Comparison of ENCODE assay signal across 20 cellular contexts in the genomic region with DNA sequence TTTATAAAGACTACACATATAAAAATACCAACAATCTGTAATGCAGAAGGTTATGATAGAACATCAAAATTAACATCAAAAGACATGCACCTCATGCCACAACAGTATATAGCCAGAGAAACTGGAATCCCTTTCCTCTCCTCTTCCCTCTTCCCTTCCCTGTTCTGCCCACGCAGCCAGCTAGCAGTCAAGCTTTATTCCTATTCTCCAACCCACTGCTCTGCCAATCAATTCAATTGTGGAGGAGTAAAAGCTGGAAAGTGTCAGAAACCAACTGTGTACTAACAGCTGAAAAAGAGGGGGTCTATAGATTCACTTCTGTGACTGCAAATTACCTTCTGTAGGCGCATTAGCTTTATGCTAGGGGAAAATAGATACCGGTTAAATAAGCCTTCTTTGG. TPM values are rescaled to one million over a fixed set of nuclear protein-coding genes. Genes with fewer than 3 reads are reported as not detected.
DNase-seq lines count a peak whose midpoint lies in the region; ATAC-seq, FAIRE-seq and TF ChIP-seq lines count a peak whose summit lies in the region.
"Had no signal": no experiment of that assay in that cellular context is flagged by ENCODE, and none has a peak within 500 bp of the region (broad histone marks: within the 10 kb centered on the region; RNA-seq: fewer than 3 reads in every experiment).

No MANE protein-coding gene starts in this region.

- DNase-seq in Ammon's horn (ENCODE audit: low spot score) (peak; percentile 74), keratinocyte (ENCODE audit: low read depth, low spot score) (no peak)
- no peak for DNase-seq in CD8-positive, alpha-beta T cell
- no peak for DNase-seq in activated T-helper 2 cell treated with anti-CD3 and anti-CD28 coated beads, Interferon-gamma antibody, Interleukin-2, Interleukin-4, amounts not matched to agents 10 μg/mL and 5 μg/mL and 100 μg/mL, durations not matched to agents 14 hours and 24 hours and 36 hours (ENCODE audit: low spot score)
- DNase-seq in stimulated activated CD4-positive, alpha-beta T cell treated with anti-CD3 and anti-CD28 coated beads, Interleukin-15, amount 100 ng/mL, for 24 hours: no peak
- DNase-seq: activated CD4-positive, CD25-positive, alpha-beta regulatory T cell treated with anti-CD3 and anti-CD28 coated beads, Interleukin-2, amount 50 U/mL, for 72 hours; activated CD8-positive, alpha-beta memory T cell treated with anti-CD3 and anti-CD28 coated beads for 24 hours; heart left ventricle; MG63; NCI-H1436 treated with DMSO at 0.1 percent for 48 hours; NCI-H2171; NCI-H69; pancreas; sigmoid colon; SW 1271; thyroid gland had no signal

- H3K36me3 ChIP-seq in CD8-positive, alpha-beta T cell (ENCODE audit: insufficient read depth, low read length): no peaks in the 10 kb centered on the region
- peaks cover 0 to 2% of the 10 kb centered on the region in 2 experiments for H3K36me3 ChIP-seq in keratinocyte (ENCODE audit: control insufficient read depth in 2 of 2, extremely low read depth in 1 of 2, insufficient read depth in 2 of 2, low read length in 2 of 2)
- H3K36me3 ChIP-seq: heart left ventricle, MG63, pancreas, sigmoid colon, thyroid gland had no signal

- peaks cover 2% of the 10 kb centered on the region for H3K9me3 Mint-ChIP-seq in CD8-positive, alpha-beta T cell
- peaks cover 7% of the 10 kb centered on the region for H3K9me3 Mint-ChIP-seq in activated T-helper 2 cell treated with anti-CD3 and anti-CD28 coated beads, Interferon-gamma antibody, Interleukin-2, Interleukin-4, amounts not matched to agents 10 μg/mL and 5 μg/mL and 100 μg/mL, durations not matched to agents 14 hours and 24 hours and 36 hours
- H3K9me3 Mint-ChIP-seq: activated T-helper 1 cell treated with anti-CD3 and anti-CD28 coated beads, Interleukin-12 subunit alpha, Interleukin-12 subunit beta, Interleukin-2, Interleukin-4 antibody, amounts not matched to agents 30 ng/mL and 10 ng/mL and 1 ng/mL, durations not matched to agents 14 hours and 24 hours and 36 hours had no signal

- H4K20me1 ChIP-seq in keratinocyte (ENCODE audit: control insufficient read depth, extremely low read depth, insufficient read depth, low read length): no peaks in the 10 kb centered on the region

- POLR2A ChIA-PET in CD8-positive, alpha-beta T cell (lab: Charles Lee): interaction anchor here (1.0 to 1.8 kb wide), 2 partner anchors 10 to 20 kb away, joined by 3 to 4 read pairs; no protein-coding TSS in a partner anchor

- H3K4me1 Mint-ChIP-seq in CD8-positive, alpha-beta T cell (ENCODE audit: low read depth): peaks cover 71% of the 10 kb centered on the region
- H3K4me1 Mint-ChIP-seq in activated T-helper 2 cell treated with anti-CD3 and anti-CD28 coated beads, Interferon-gamma antibody, Interleukin-2, Interleukin-4, amounts not matched to agents 10 μg/mL and 5 μg/mL and 100 μg/mL, durations not matched to agents 14 hours and 24 hours and 36 hours (ENCODE audit: low read depth): peaks cover 47% of the 10 kb centered on the region

- no peaks in the 10 kb centered on the region for H3K27me3 ChIP-seq in CD8-positive, alpha-beta T cell (ENCODE audit: insufficient read depth, low read length)
- no peaks in the 10 kb centered on the region for H3K27me3 ChIP-seq in keratinocyte (ENCODE audit: control insufficient read depth, extremely low read depth, insufficient read depth, low read length)
- H3K27me3 ChIP-seq: heart left ventricle, MG63, pancreas, sigmoid colon, thyroid gland had no signal

- peak overlapping the region; percentile 28 for H3K27ac Mint-ChIP-seq in CD8-positive, alpha-beta T cell
- H3K27ac Mint-ChIP-seq in activated T-helper 2 cell treated with anti-CD3 and anti-CD28 coated beads, Interferon-gamma antibody, Interleukin-2, Interleukin-4, amounts not matched to agents 10 μg/mL and 5 μg/mL and 100 μg/mL, durations not matched to agents 14 hours and 24 hours and 36 hours: peak overlapping the region; percentile 43

- intact Hi-C loops in CD8-positive, alpha-beta T cell (cut with DNase I, micrococcal nuclease): loop anchor here in 1 of 2 experiments (5.0 kb wide), 1 partner anchor 42 kb away; no protein-coding TSS in a partner anchor
- intact Hi-C loops in activated T-helper 2 cell treated with anti-CD3 and anti-CD28 coated beads, Interferon-gamma antibody, Interleukin-2, Interleukin-4, amounts not matched to agents 10 μg/mL and 5 μg/mL and 100 μg/mL, durations not matched to agents 14 hours and 24 hours and 36 hours (cut with micrococcal nuclease): loop anchor here (2.0 kb wide), 1 partner anchor 14 kb away; no protein-coding TSS in a partner anchor

- no peaks in the 10 kb centered on the region for H3K27me3 Mint-ChIP-seq in CD8-positive, alpha-beta T cell (ENCODE audit: low read depth)
- H3K27me3 Mint-ChIP-seq in activated T-helper 2 cell treated with anti-CD3 and anti-CD28 coated beads, Interferon-gamma antibody, Interleukin-2, Interleukin-4, amounts not matched to agents 10 μg/mL and 5 μg/mL and 100 μg/mL, durations not matched to agents 14 hours and 24 hours and 36 hours (ENCODE audit: low read depth): no peaks in the 10 kb centered on the region

- H3K4me3 Mint-ChIP-seq in CD8-positive, alpha-beta T cell: no peak overlapping the region
- no peak overlapping the region for H3K4me3 Mint-ChIP-seq in activated T-helper 2 cell treated with anti-CD3 and anti-CD28 coated beads, Interferon-gamma antibody, Interleukin-2, Interleukin-4, amounts not matched to agents 10 μg/mL and 5 μg/mL and 100 μg/mL, durations not matched to agents 14 hours and 24 hours and 36 hours (ENCODE audit: low read depth)
- H3K4me3 Mint-ChIP-seq: activated T-helper 1 cell treated with anti-CD3 and anti-CD28 coated beads, Interleukin-12 subunit alpha, Interleukin-12 subunit beta, Interleukin-2, Interleukin-4 antibody, amounts not matched to agents 30 ng/mL and 10 ng/mL and 1 ng/mL, durations not matched to agents 14 hours and 24 hours and 36 hours had no signal

- dilution Hi-C loops in keratinocyte (cut with MboI; ENCODE audit: extremely low pct_ligation_motif_present, low sequenced_read_pairs): no loop called here

- peaks cover 40% of the 10 kb centered on the region for H3K4me1 ChIP-seq in CD8-positive, alpha-beta T cell (ENCODE audit: insufficient read depth, low read length)
- H3K4me1 ChIP-seq in keratinocyte (ENCODE audit: control insufficient read depth, extremely low read depth, insufficient read depth, low read length): peaks cover 22% of the 10 kb centered on the region

- H3K36me3 Mint-ChIP-seq in CD8-positive, alpha-beta T cell: peaks cover 17% of the 10 kb centered on the region
- peaks cover 28% of the 10 kb centered on the region for H3K36me3 Mint-ChIP-seq in activated T-helper 2 cell treated with anti-CD3 and anti-CD28 coated beads, Interferon-gamma antibody, Interleukin-2, Interleukin-4, amounts not matched to agents 10 μg/mL and 5 μg/mL and 100 μg/mL, durations not matched to agents 14 hours and 24 hours and 36 hours (ENCODE audit: low read depth)

- H3K79me2 ChIP-seq in keratinocyte (ENCODE audit: control insufficient read depth, insufficient read depth, low read length): peaks cover 83% of the 10 kb centered on the region

- no peak overlapping the region for H3K27ac ChIP-seq in CD8-positive, alpha-beta T cell (ENCODE audit: low read depth, low read length)
- H3K27ac ChIP-seq in keratinocyte (ENCODE audit: control insufficient read depth, insufficient read depth, low read length): peak overlapping the region; percentile 32
- H3K27ac ChIP-seq: heart left ventricle, pancreas, sigmoid colon, thyroid gland had no signal

- no peak overlapping the region for H3K4me3 ChIP-seq in CD8-positive, alpha-beta T cell (ENCODE audit: low read depth, low read length)
- H3K4me3 ChIP-seq in keratinocyte (ENCODE audit: control insufficient read depth in 2 of 3, extremely low read depth in 1 of 3, insufficient read depth in 2 of 3, low read depth in 1 of 3, low read length in 3 of 3): peak overlapping the region in 2 of 3 experiments; percentile 2 to 48
- H3K4me3 ChIP-seq: heart left ventricle, MG63, pancreas, sigmoid colon, thyroid gland had no signal

- CTCF ChIA-PET in CD8-positive, alpha-beta T cell (lab: Charles Lee): no interaction called here

- no peaks in the 10 kb centered on the region for H3K9me1 ChIP-seq in keratinocyte (ENCODE audit: control insufficient read depth, extremely low read depth, insufficient read depth, low read length)

- H3K9ac ChIP-seq in keratinocyte (ENCODE audit: control insufficient read depth, extremely low read depth, insufficient read depth, low read length): no peak overlapping the region

- H3K9me3 ChIP-seq in CD8-positive, alpha-beta T cell (ENCODE audit: low read length): no peaks in the 10 kb centered on the region
- H3K9me3 ChIP-seq in keratinocyte (ENCODE audit: control insufficient read depth, low read depth, low read length): no peaks in the 10 kb centered on the region
- H3K9me3 ChIP-seq: heart left ventricle, MG63, pancreas, sigmoid colon, thyroid gland had no signal

- peak overlapping the region; percentile 68 for H3K4me2 ChIP-seq in keratinocyte (ENCODE audit: control insufficient read depth, extremely low read depth, insufficient read depth, low read depth, low read length)

- no peak for TF ChIP-seq CTCF in CD8-positive, alpha-beta T cell (IDR thresholded peaks at IDR 0.05)
- TF ChIP-seq CTCF in keratinocyte (optimal IDR thresholded peaks at IDR 0.05 in 1 of 3, IDR thresholded peaks at IDR 0.05 in 1 of 3, conservative IDR thresholded peaks at IDR 0.05 in 1 of 3; ENCODE audit: extremely low read depth in 1 of 3, insufficient read depth in 2 of 3, low read length in 3 of 3): no peak

- no peak for FAIRE-seq in keratinocyte (lab: Jason Lieb, UNC)
- FAIRE-seq: pancreas had no signal

- no peak for ATAC-seq in CD8-positive, alpha-beta T cell
- ATAC-seq in GM21360 (IDR thresholded peaks at IDR 0.05; ENCODE audit: unreplicated experiment) (no peak), HG02763 (IDR thresholded peaks at IDR 0.05; ENCODE audit: unreplicated experiment) (no peak), GM18868 (IDR thresholded peaks at IDR 0.05; ENCODE audit: unreplicated experiment) (no peak)
- ATAC-seq: heart left ventricle, pancreas had no signal

- no peak overlapping the region for H2AFZ ChIP-seq in keratinocyte (ENCODE audit: control insufficient read depth, low read length)

RNA-seq across cellular contexts. Expression of a gene that starts 16.4 kb away (rescaled TPM):
- 10 to 100 TPM; 91.6 to 94.5 TPM for total RNA-seq in CD8-positive, alpha-beta T cell
- total RNA-seq in activated T-helper 2 cell treated with anti-CD3 and anti-CD28 coated beads, Interferon-gamma antibody, Interleukin-2, Interleukin-4, amounts not matched to agents 10 μg/mL and 5 μg/mL and 100 μg/mL, durations not matched to agents 14 hours and 24 hours and 36 hours: 50.1 and 52.7 TPM in 2 replicates
- polyA plus RNA-seq in keratinocyte: 56.3 to 78.9 TPM (median 78.0 TPM) in 3 replicates
- 87.9 TPM for polyA plus RNA-seq in keratinocyte (2011; ENCODE audit: low read depth)
- 61.4 and 104 TPM in 2 replicates for polyA plus RNA-seq in keratinocyte (2011; cell fraction: cytosol; rRNA removed)
- 99.9 and 107 TPM in 2 replicates for polyA plus RNA-seq in keratinocyte (2011; cell fraction: nucleus; rRNA removed)
- polyA plus RNA-seq in keratinocyte (2012; ENCODE audit: low replicate concordance): 40.9 and 73.8 TPM in 2 replicates
- polyA minus RNA-seq in keratinocyte: 36.5 to 65.4 TPM (median 53.4 TPM) in 3 replicates
- 28.4 TPM for polyA minus RNA-seq in keratinocyte (2011; cell fraction: cytosol; rRNA and poly(A)+ RNA removed)
- polyA minus RNA-seq in keratinocyte (2011; cell fraction: nucleus; rRNA and poly(A)+ RNA removed): 30.2 and 60.2 TPM in 2 replicates
